1 cellular context compared by ENCODE assay signal in the genomic region with DNA sequence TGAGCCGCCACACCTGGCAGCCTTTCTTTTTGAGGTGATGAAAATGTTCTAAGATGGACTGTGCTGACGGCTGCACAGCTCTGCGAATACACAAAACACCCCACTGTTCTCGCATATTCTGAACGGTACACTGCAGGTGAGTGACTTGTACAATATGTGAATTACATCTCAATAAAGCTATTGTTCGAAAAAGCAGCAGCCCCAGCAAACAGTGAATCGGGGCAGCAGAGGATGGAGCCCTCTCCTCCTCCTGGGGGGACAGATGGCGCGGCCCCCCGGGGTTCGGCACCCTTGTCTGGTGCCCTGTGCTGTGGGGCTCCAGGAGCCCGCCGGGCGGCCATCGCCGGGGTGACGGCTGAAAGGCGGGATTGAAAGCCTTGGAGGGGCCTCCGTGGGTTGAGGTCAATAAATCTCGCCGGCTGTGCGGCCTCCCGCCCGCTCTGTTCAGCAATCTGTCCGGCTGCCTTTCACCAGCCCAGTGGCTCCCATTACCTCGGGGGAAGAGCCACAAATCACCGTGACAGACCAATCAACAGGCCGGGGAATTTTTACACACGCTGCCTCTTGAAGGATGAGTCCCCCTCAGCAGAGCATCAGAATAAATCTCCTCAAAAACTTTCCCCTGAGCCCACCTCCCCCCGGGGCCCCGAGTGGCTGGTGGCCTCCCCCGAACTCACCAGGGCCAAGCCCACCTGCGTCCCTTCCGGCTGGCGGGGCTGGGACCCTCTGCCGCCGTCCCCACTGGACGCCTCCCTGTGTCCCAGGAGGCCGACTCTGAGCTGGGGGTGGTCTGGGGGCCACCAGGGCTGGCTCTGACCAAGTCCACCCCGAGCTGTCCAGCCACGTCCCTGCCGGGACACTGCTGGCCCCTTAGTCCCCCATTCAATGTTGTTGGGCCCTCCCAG.
TF ChIP-seq lines count a peak whose summit lies in the region.

No MANE protein-coding gene starts in this region.

TF ChIP-seq in WTC11, 78 proteins besides CTCF, POLR2A, EP300 and RAD21 (continued from another document):
- no peak for TF ChIP-seq ATF2 (CRISPR knock-in tag; IDR thresholded peaks at IDR 0.05; ENCODE audit: borderline replicate concordance, low read depth)
